In the genomic region with DNA sequence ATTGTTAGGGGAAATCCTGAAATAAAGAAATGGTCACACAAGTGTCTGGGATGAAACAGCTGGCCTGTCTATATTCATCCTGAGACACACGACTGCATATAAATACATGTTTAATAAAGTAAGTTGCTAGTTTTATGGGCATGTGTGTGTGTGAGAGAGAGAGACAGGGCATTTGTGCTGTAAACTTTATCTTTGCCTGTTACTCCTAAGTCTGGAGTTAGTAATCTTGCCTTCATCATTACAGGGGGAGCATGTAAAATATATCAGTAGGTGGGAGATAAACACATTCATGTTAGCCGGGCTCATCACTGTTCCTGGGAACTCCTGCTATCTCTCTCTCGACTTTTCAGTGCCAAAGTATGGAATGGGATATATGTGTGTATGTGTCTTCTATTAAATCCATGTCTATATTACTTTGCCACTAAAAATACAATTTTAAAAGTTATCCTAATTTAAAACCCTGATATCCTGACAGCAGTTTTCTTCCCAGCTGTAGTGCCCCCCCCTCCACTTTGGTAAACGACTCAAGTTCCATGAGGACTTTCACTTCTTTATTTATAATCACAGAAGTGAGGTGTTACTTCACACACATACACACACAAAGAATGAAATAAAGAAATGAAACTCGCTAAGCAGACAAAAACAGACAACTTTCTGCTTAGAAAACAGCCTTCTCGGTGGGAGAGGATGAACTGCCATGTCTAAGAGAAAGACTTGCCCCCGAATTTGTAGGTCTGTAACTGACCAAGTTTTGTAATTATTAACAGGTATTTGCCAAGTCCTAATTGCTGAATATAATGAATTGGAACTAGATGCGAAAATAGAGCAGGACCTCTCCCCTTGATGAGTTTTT, we compare ENCODE assay signal across 8 cellular contexts. TPM values are rescaled to one million over a fixed set of nuclear protein-coding genes. Genes with fewer than 3 reads are reported as not detected.
DNase-seq lines count a peak whose midpoint lies in the region; ATAC-seq and TF ChIP-seq lines count a peak whose summit lies in the region.

No MANE protein-coding gene starts in this region.

- peak overlapping the region; percentile 30 for H3K4me3 ChIP-seq in hepatocyte
- peak overlapping the region; percentile 64 to 85 (median 70) for H3K4me3 ChIP-seq in tibial nerve

- H3K27ac ChIP-seq in hepatocyte (peak overlapping the region; percentile 90), tibial nerve (peak overlapping the region; percentile 96 to 100 (median 98))

- H4K20me1 ChIP-seq in hepatocyte (ENCODE audit: insufficient read depth, poor library complexity, severe bottlenecking): no peaks in the 10 kb centered on the region

- DNase-seq in GM10248 (ENCODE audit: extremely low spot score) (peak; percentile 59), NOMO-1 treated with dmso at 0.1 percent for 144 hours (lab: John Stamatoyannopoulos, UW; ENCODE audit: unreplicated experiment) (peak; percentile 83), hepatocyte (ENCODE audit: low spot score) (no peak), tibial nerve (ENCODE audit: low spot score in 2 of 2) (no peak), DMS53 (lab: John Stamatoyannopoulos, UW) (no peak), OCI-M2 (lab: John Stamatoyannopoulos, UW; ENCODE audit: unreplicated experiment) (no peak), activated gamma-delta T cell (lab: John Stamatoyannopoulos, UW) (no peak)

- H3K9me3 ChIP-seq in hepatocyte (ENCODE audit: low read depth) (no peaks in the 10 kb centered on the region), tibial nerve (no peaks in the 10 kb centered on the region)

- H3K36me3 ChIP-seq in hepatocyte (replicated peaks; ENCODE audit: insufficient read depth, low read depth) (no peaks in the 10 kb centered on the region), tibial nerve (no peaks in the 10 kb centered on the region)

- H3K79me2 ChIP-seq in hepatocyte: peaks cover 49% of the 10 kb centered on the region

- TF ChIP-seq CTCF in GM10248 (IDR thresholded peaks at IDR 0.05; ENCODE audit: control extremely low read depth, extremely low read depth, low read depth, missing control alignments) (no peak), hepatocyte (IDR thresholded peaks at IDR 0.05; ENCODE audit: poor library complexity) (no peak), tibial nerve (IDR thresholded peaks at IDR 0.05) (no peak)

- H3K4me2 ChIP-seq in hepatocyte: peak overlapping the region; percentile 78

- peak in 1 of 2 donors; percentile 24 for TF ChIP-seq POLR2A in tibial nerve (IDR thresholded peaks at IDR 0.05)

- ATAC-seq in GM21786 (IDR thresholded peaks at IDR 0.05; ENCODE audit: unreplicated experiment): peak; percentile 69

- POLR2A ChIA-PET in GM10248 (lab: Yijun Ruan, JAX): no interaction called here

- H3K9me2 ChIP-seq in hepatocyte (replicated peaks; ENCODE audit: insufficient read depth): no peaks in the 10 kb centered on the region

- peaks cover 78% of the 10 kb centered on the region for H3K27me3 ChIP-seq in hepatocyte
- no peaks in the 10 kb centered on the region for H3K27me3 ChIP-seq in tibial nerve

- 5% methylated on average over 8 of the region's 8 CpGs for WGBS in hepatocyte (ENCODE audit: low lambda C conversion rate, missing lambda C conversion rate)
- 12 to 14% methylated on average over 8 of the region's 8 CpGs for WGBS in tibial nerve, 2 donors

- no peak for TF ChIP-seq EP300 in tibial nerve (IDR thresholded peaks at IDR 0.05)

- CTCF ChIA-PET in GM10248 (lab: Yijun Ruan, JAX): interaction anchor here (0.9 to 1.2 kb wide), 2 partner anchors 24 to 60 kb away, joined by 3 read pairs; no protein-coding TSS in a partner anchor

- H3K4me1 ChIP-seq in hepatocyte (ENCODE audit: insufficient read depth) (no peaks in the 10 kb centered on the region), tibial nerve (peaks cover 0 to 18% (median 3%) of the 10 kb centered on the region in 4 donors)

- no peak overlapping the region for H2AFZ ChIP-seq in hepatocyte

RNA-seq across cellular contexts. Expression of a gene that starts 0.9 kb away (rescaled TPM):
- 35.5 and 38.8 TPM in 2 replicates for total RNA-seq in hepatocyte
- polyA plus RNA-seq in hepatocyte: 17.2 and 17.8 TPM in 2 replicates
- total RNA-seq in tibial nerve: 100 to 1,000 TPM; 148 to 290 (median 218) TPM

Comparison
In these comparisons a context has a peak if more than half of its experiments do, and no peak if none do; other contexts are left out.
1. DNase-seq: peak in GM10248 (single experiment) and NOMO-1 treated with dmso at 0.1 percent for 144 hours (single experiment); none in hepatocyte (single experiment), tibial nerve (0 of 2), DMS53 (single experiment), OCI-M2 (single experiment) and activated gamma-delta T cell (single experiment).